ENCODE assay signal across 15 cellular contexts in the genomic region with DNA sequence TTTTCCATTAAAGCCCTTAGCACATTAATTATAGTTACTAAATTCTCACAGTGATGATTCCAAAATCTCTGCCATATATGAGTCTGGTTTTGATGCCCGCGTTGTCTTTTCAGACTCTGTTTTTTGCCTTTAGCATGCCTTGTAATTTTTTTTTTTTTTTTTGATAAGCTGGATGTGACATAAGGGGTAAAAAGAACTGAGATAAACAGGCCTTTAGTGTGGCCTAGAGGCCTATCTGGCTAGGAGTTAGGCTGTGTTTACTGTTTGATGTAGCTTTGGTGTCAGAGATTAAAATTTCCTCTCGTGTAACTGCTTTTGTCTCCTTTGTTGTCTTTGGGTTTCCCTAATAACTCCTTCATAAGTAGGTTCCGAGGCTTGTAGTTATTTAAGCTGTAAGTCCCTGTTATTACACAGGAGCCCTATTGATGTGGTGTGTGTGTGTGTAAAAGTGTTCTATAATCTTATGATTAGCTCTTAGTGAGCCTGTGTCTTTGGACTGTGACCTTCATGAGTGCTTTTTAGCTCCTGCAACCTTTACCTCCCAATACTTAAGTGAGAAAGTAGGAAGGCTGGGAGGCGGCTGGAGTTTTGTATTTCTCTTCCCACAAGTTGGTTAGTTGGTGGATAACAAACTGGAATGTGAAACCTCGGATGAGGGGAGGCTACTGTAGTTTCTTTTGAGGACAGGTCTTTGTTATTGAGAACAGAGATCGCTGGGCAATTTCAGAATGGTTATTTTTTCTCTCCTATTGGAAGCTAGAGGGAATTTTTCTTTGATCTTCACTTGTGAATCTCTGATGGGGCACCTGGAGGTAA. TPM values are rescaled to one million over a fixed set of nuclear protein-coding genes. Genes with fewer than 3 reads are reported as not detected.
DNase-seq lines count a peak whose midpoint lies in the region; TF ChIP-seq lines count a peak whose summit lies in the region.
"Had no signal": no experiment of that assay in that cellular context is flagged by ENCODE, and none has a peak within 500 bp of the region (broad histone marks: within the 10 kb centered on the region; RNA-seq: fewer than 3 reads in every experiment).

No MANE protein-coding gene starts in this region.

- H3K9me3 Mint-ChIP-seq in progenitor cell of endocrine pancreas (ENCODE audit: low read depth) = no peaks in the 10 kb centered on the region
- H3K9me3 Mint-ChIP-seq: activated CD4-positive, alpha-beta T cell treated with anti-CD3 and anti-CD28 coated beads, Interleukin-2, amount 10 ng/mL, durations not matched to agents 7 days and 5 days had no signal

- H3K27me3 ChIP-seq in tibial nerve (no peaks in the 10 kb centered on the region), esophagus squamous epithelium (no peaks in the 10 kb centered on the region)

- 70 to 78% methylated on average over 7 of the region's 7 CpGs for WGBS in tibial nerve, 2 donors
- 82 to 84% methylated on average over 6 to 7 of the region's 7 CpGs for WGBS in esophagus squamous epithelium, 2 donors

- DNase-seq in NCI-H2107 treated with DMSO at 0.1 percent for 48 hours (lab: John Stamatoyannopoulos, UW; ENCODE audit: unreplicated experiment) (peak; percentile 72), NCI-H2107 (lab: John Stamatoyannopoulos, UW) (no peak), OCI-M2 (lab: John Stamatoyannopoulos, UW; ENCODE audit: unreplicated experiment) (peak; percentile 26), glomerular visceral epithelial cell (ENCODE audit: extremely low spot score) (peak; percentile 2), progenitor cell of endocrine pancreas (ENCODE audit: low spot score, unreplicated experiment) (no peak), tibial nerve (ENCODE audit: low spot score in 2 of 2) (no peak), esophagus squamous epithelium (lab: John Stamatoyannopoulos, UW) (no peak)
- no peak for DNase-seq in effector CD8-positive, alpha-beta T cell (lab: John Stamatoyannopoulos, UW)
- DNase-seq: activated CD4-positive, alpha-beta T cell treated with anti-CD3 and anti-CD28 coated beads, Interleukin-2, amount 10 ng/mL, durations not matched to agents 7 days and 5 days; activated naive CD4-positive, alpha-beta T cell; NCI-H524 had no signal

- no peak for TF ChIP-seq POLR2A in tibial nerve (IDR thresholded peaks at IDR 0.05)
- no peak for TF ChIP-seq POLR2A in esophagus squamous epithelium (IDR thresholded peaks at IDR 0.05)

- H3K4me1 Mint-ChIP-seq in progenitor cell of endocrine pancreas (ENCODE audit: low read depth) = peaks cover 28% of the 10 kb centered on the region

- H3K4me3 ChIP-seq in tibial nerve (no peak overlapping the region), esophagus squamous epithelium (no peak overlapping the region)
- H3K4me3 ChIP-seq: A549, coronary artery, lung had no signal

- TF ChIP-seq CTCF in progenitor cell of endocrine pancreas (IDR thresholded peaks at IDR 0.05; ENCODE audit: unreplicated experiment) (no peak), tibial nerve (IDR thresholded peaks at IDR 0.05) (no peak), esophagus squamous epithelium (IDR thresholded peaks at IDR 0.05) (no peak)

- H3K27ac ChIP-seq in tibial nerve (no peak overlapping the region), esophagus squamous epithelium (no peak overlapping the region)
- H3K27ac ChIP-seq: A549, coronary artery, parathyroid adenoma had no signal

- no peak for TF ChIP-seq EP300 in tibial nerve (IDR thresholded peaks at IDR 0.05)

- intact Hi-C loops in esophagus squamous epithelium (cut with DNase I) = no loop called here

- H3K36me3 Mint-ChIP-seq in progenitor cell of endocrine pancreas (ENCODE audit: insufficient read depth) = no peaks in the 10 kb centered on the region

- H3K9me3 ChIP-seq in tibial nerve (no peaks in the 10 kb centered on the region), esophagus squamous epithelium (no peaks in the 10 kb centered on the region)
- H3K9me3 ChIP-seq: A549 had no signal

- H3K27ac Mint-ChIP-seq in progenitor cell of endocrine pancreas = peak overlapping the region; percentile 85
- H3K27ac Mint-ChIP-seq: activated CD4-positive, alpha-beta T cell treated with anti-CD3 and anti-CD28 coated beads, Interleukin-2, amount 10 ng/mL, durations not matched to agents 7 days and 5 days had no signal

- no peaks in the 10 kb centered on the region for H3K36me3 ChIP-seq in tibial nerve
- no peaks in the 10 kb centered on the region for H3K36me3 ChIP-seq in esophagus squamous epithelium

- no peaks in the 10 kb centered on the region for H3K27me3 Mint-ChIP-seq in progenitor cell of endocrine pancreas
- H3K27me3 Mint-ChIP-seq: activated CD4-positive, alpha-beta T cell treated with anti-CD3 and anti-CD28 coated beads, Interleukin-2, amount 10 ng/mL, durations not matched to agents 7 days and 5 days had no signal

- H3K4me3 Mint-ChIP-seq in progenitor cell of endocrine pancreas (ENCODE audit: low read depth) = no peak overlapping the region
- H3K4me3 Mint-ChIP-seq: activated CD4-positive, alpha-beta T cell treated with anti-CD3 and anti-CD28 coated beads, Interleukin-2, amount 10 ng/mL, durations not matched to agents 7 days and 5 days had no signal

- H3K4me1 ChIP-seq in tibial nerve (peaks cover 0 to 5% (median 0%) of the 10 kb centered on the region in 4 donors), esophagus squamous epithelium (no peaks in the 10 kb centered on the region)
- H3K4me1 ChIP-seq: parathyroid adenoma had no signal

RNA-seq across cellular contexts. Expression of a gene that starts 19.3 kb away (rescaled TPM):
- 41.4 and 44.2 TPM in 2 replicates for total RNA-seq in progenitor cell of endocrine pancreas
- total RNA-seq in tibial nerve = 10 to 100 TPM; 10.3 to 12.9 (median 11.2) TPM
- total RNA-seq in esophagus squamous epithelium = 10 to 100 TPM in 1 of 4 donors, 1 to 10 TPM in 3; 5.3 to 10.5 (median 9.1) TPM

RNA-seq across cellular contexts. Expression of a gene that starts 19.8 kb away (rescaled TPM):
- total RNA-seq in progenitor cell of endocrine pancreas (114 and 120 TPM in 2 replicates), tibial nerve (100 to 1,000 TPM in 1 of 4 donors, 10 to 100 TPM in 3; 78.0 to 123 (median 92.3) TPM), esophagus squamous epithelium (100 to 1,000 TPM in 2 of 4 donors, 10 to 100 TPM in 2; 46.1 to 119 (median 98.0) TPM)

Comparison
In these comparisons a context has a peak if more than half of its experiments do, and no peak if none do; other contexts are left out.
1. DNase-seq: peak in NCI-H2107 treated with DMSO at 0.1 percent for 48 hours (single experiment), OCI-M2 (single experiment) and glomerular visceral epithelial cell (single experiment); none in NCI-H2107 (single experiment), progenitor cell of endocrine pancreas (single experiment), effector CD8-positive, alpha-beta T cell (single experiment), tibial nerve (0 of 2) and esophagus squamous epithelium (single experiment).